In the genomic region with DNA sequence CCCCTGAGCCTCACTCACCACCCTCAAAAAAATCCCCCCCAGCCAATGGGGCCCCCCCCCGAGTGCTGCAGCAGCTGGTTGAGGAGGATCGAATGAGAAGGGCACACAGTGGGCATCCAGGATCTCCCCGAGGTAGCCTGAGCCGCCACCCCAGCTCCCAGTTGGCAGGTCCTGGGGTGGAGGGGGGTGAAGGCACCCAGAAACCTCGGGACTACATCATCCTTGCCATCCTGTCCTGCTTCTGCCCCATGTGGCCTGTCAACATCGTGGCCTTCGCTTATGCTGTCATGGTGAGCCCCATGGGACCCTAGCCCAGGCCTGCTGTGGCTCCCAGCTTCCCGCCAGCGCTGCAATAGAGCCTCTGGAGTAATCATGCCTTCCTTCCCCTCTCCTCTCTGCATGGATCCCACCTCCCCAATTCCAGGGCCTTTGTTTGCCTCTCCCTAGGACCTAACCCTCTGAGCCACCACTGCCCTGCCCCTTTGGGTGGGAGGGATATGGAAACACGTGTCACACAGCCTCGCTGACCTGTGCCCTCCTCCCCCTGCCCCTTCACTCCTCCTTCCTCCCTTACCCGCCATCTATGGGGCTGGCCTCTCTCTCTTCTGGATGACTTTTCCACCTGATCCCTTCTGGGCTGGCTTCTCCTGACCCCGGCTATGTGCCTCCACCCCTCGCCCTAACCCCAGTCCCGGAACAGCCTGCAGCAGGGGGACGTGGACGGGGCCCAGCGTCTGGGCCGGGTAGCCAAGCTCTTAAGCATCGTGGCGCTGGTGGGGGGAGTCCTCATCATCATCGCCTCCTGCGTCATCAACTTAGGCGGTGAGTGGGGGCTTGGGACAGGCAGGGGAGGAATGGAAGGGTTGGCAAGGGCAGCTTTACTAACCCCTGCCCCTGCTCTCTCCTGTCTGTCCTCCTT, we compare ENCODE assay signal across 10 cellular contexts. TPM values are rescaled to one million over a fixed set of nuclear protein-coding genes. Genes with fewer than 3 reads are reported as not detected.
DNase-seq lines count a peak whose midpoint lies in the region; ATAC-seq and TF ChIP-seq lines count a peak whose summit lies in the region.
"Had no signal": no experiment of that assay in that cellular context is flagged by ENCODE, and none has a peak within 500 bp of the region (broad histone marks: within the 10 kb centered on the region; RNA-seq: fewer than 3 reads in every experiment).

No MANE protein-coding gene starts in this region.

- H3K9me3 Mint-ChIP-seq in GM23338: peaks cover 4% of the 10 kb centered on the region; the same call in 2 of the 3 replicates
- no peaks in the 10 kb centered on the region for H3K9me3 Mint-ChIP-seq in central memory CD8-positive, alpha-beta T cell
- H3K9me3 Mint-ChIP-seq in naive thymus-derived CD4-positive, alpha-beta T cell: peaks cover 0 to 7% (median 0%) of the 10 kb centered on the region in 11 donors

- intact Hi-C loops in naive thymus-derived CD4-positive, alpha-beta T cell (cut with micrococcal nuclease): loop anchor here in 1 of 2 donors (10.0 kb wide), 1 partner anchor 219 kb away; no protein-coding TSS in a partner anchor

- peaks cover 66% of the 10 kb centered on the region for H3K4me1 ChIP-seq in GM23338 (ENCODE audit: insufficient read depth)
- peaks cover 42 to 51% of the 10 kb centered on the region in 2 donors for H3K4me1 ChIP-seq in naive thymus-derived CD4-positive, alpha-beta T cell (ENCODE audit: control insufficient read depth in 2 of 2, insufficient read depth in 2 of 2, low read length in 2 of 2)

- no peak for DNase-seq in GM23338 (ENCODE audit: low spot score)
- DNase-seq in central memory CD8-positive, alpha-beta T cell (ENCODE audit: low spot score in 2 of 2): no peak
- DNase-seq in naive thymus-derived CD4-positive, alpha-beta T cell: no peak
- DNase-seq in stimulated activated CD4-positive, alpha-beta T cell treated with anti-CD3 and anti-CD28 coated beads, Interleukin-15, amount 100 ng/mL, for 24 hours: no peak
- no peak for DNase-seq in stimulated activated CD4-positive, alpha-beta T cell treated with anti-CD3 and anti-CD28 coated beads, Interleukin-4, amount 100 ng/mL, for 1 hour
- DNase-seq in Kasumi-1 (lab: John Stamatoyannopoulos, UW): no peak
- DNase-seq in activated CD4-positive, alpha-beta T cell treated with anti-CD3 and anti-CD28 coated beads, Interleukin-2, amount 50 U/mL, for 48 hours: no peak
- DNase-seq: NCI-H1105 had no signal

- H2AFZ ChIP-seq in GM23338: no peak overlapping the region

- no peaks in the 10 kb centered on the region for H3K9me2 ChIP-seq in GM23338 (ENCODE audit: insufficient read depth)

- POLR2A ChIA-PET in naive thymus-derived CD4-positive, alpha-beta T cell (lab: Charles Lee): interaction anchor here (0.6 to 4.0 kb wide), 9 partner anchors 7 to 252 kb away, joined by 3 to 44 read pairs (median 4); a partner anchor contains a TSS

- H3K27ac ChIP-seq in 22Rv1: peak overlapping the region; percentile 100
- H3K27ac ChIP-seq in GM23338 (ENCODE audit: low read depth): no peak overlapping the region
- no peak overlapping the region for H3K27ac ChIP-seq in naive thymus-derived CD4-positive, alpha-beta T cell (ENCODE audit: low read depth, low read length)

- ATAC-seq in GM23338: no peak
- ATAC-seq in central memory CD8-positive, alpha-beta T cell (replicated peaks; ENCODE audit: extremely low read depth, poor library complexity, severe bottlenecking): no peak
- no peak for ATAC-seq in naive thymus-derived CD4-positive, alpha-beta T cell
- ATAC-seq: Right ventricle myocardium inferior had no signal

- no peaks in the 10 kb centered on the region for H3K27me3 ChIP-seq in GM23338 (ENCODE audit: insufficient read depth)
- H3K27me3 ChIP-seq in naive thymus-derived CD4-positive, alpha-beta T cell (ENCODE audit: control insufficient read depth in 2 of 2, insufficient read depth in 2 of 2, low read length in 2 of 2): no peaks in the 10 kb centered on the region

- no peaks in the 10 kb centered on the region for H3K9me3 ChIP-seq in naive thymus-derived CD4-positive, alpha-beta T cell (ENCODE audit: control insufficient read depth in 2 of 3, low read length in 3 of 3)

- peaks cover 38% of the 10 kb centered on the region for H3F3A ChIP-seq in GM23338 (replicated peaks; ENCODE audit: low read depth)

- CTCF ChIA-PET in naive thymus-derived CD4-positive, alpha-beta T cell (lab: Charles Lee): no interaction called here

- H3K4me1 Mint-ChIP-seq in GM23338: peaks cover 56% of the 10 kb centered on the region
- peaks cover 69% of the 10 kb centered on the region for H3K4me1 Mint-ChIP-seq in central memory CD8-positive, alpha-beta T cell
- peaks cover 31 to 75% (median 61%) of the 10 kb centered on the region in 7 donors for H3K4me1 Mint-ChIP-seq in naive thymus-derived CD4-positive, alpha-beta T cell

- H4K20me1 ChIP-seq in GM23338 (replicated peaks; ENCODE audit: insufficient read depth): peaks cover 6% of the 10 kb centered on the region; the same call in 1 of the 2 replicates

- H3K36me3 ChIP-seq in GM23338 (ENCODE audit: insufficient read depth): peaks cover 11% of the 10 kb centered on the region
- H3K36me3 ChIP-seq in naive thymus-derived CD4-positive, alpha-beta T cell (ENCODE audit: control insufficient read depth in 2 of 3, insufficient read depth in 3 of 3, low read length in 3 of 3): peaks cover 0 to 19% (median 4%) of the 10 kb centered on the region in 3 experiments

- H3K36me3 Mint-ChIP-seq in GM23338 (ENCODE audit: low read depth): peaks cover 34% of the 10 kb centered on the region
- peaks cover 26% of the 10 kb centered on the region for H3K36me3 Mint-ChIP-seq in central memory CD8-positive, alpha-beta T cell (ENCODE audit: insufficient read depth)
- H3K36me3 Mint-ChIP-seq in naive thymus-derived CD4-positive, alpha-beta T cell: peaks cover 0 to 29% (median 5%) of the 10 kb centered on the region in 5 donors

- H3K79me2 ChIP-seq in GM23338 (replicated peaks; ENCODE audit: insufficient read depth): peaks cover 26% of the 10 kb centered on the region

- H3K27me3 Mint-ChIP-seq in GM23338 (ENCODE audit: insufficient read depth, low read depth, poor library complexity): peaks cover 37% of the 10 kb centered on the region
- no peaks in the 10 kb centered on the region for H3K27me3 Mint-ChIP-seq in central memory CD8-positive, alpha-beta T cell
- H3K27me3 Mint-ChIP-seq in naive thymus-derived CD4-positive, alpha-beta T cell: peaks cover 0 to 23% (median 0%) of the 10 kb centered on the region in 5 donors

- H3K4me2 ChIP-seq in GM23338: peak overlapping the region; percentile 98

- H3K4me3 Mint-ChIP-seq in GM23338: peak overlapping the region; percentile 96
- peak overlapping the region; percentile 87 for H3K4me3 Mint-ChIP-seq in central memory CD8-positive, alpha-beta T cell
- peak overlapping the region in 9 of 10 donors; percentile 19 to 100 (median 51) for H3K4me3 Mint-ChIP-seq in naive thymus-derived CD4-positive, alpha-beta T cell

- TF ChIP-seq CTCF in 22Rv1 (IDR thresholded peaks at IDR 0.05) (no peak), GM23338 (conservative IDR thresholded peaks at IDR 0.05; ENCODE audit: low read depth in 2 of 2) (no peak)

- H3K27ac Mint-ChIP-seq in GM23338: peak overlapping the region; percentile 70
- peak overlapping the region; percentile 86 for H3K27ac Mint-ChIP-seq in central memory CD8-positive, alpha-beta T cell (ENCODE audit: low read depth)
- H3K27ac Mint-ChIP-seq in naive thymus-derived CD4-positive, alpha-beta T cell: peak overlapping the region in 5 of 9 donors; percentile 48 to 99 (median 65)

- peak overlapping the region; percentile 100 for H3K4me3 ChIP-seq in GM23338
- H3K4me3 ChIP-seq in naive thymus-derived CD4-positive, alpha-beta T cell (ENCODE audit: low read length): no peak overlapping the region

TF ChIP-seq in GM23338, 12 proteins besides CTCF, POLR2A, EP300 and RAD21 (continues in another document):
- no peak for TF ChIP-seq CREB1 (CRISPR knock-in tag; IDR thresholded peaks at IDR 0.05; ENCODE audit: low read depth)
- TF ChIP-seq ZNF331 (CRISPR knock-in tag; IDR thresholded peaks at IDR 0.05; ENCODE audit: low read depth): no peak
- TF ChIP-seq, protein P1, sequence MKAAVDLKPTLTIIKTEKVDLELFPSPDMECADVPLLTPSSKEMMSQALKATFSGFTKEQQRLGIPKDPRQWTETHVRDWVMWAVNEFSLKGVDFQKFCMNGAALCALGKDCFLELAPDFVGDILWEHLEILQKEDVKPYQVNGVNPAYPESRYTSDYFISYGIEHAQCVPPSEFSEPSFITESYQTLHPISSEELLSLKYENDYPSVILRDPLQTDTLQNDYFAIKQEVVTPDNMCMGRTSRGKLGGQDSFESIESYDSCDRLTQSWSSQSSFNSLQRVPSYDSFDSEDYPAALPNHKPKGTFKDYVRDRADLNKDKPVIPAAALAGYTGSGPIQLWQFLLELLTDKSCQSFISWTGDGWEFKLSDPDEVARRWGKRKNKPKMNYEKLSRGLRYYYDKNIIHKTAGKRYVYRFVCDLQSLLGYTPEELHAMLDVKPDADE (IDR thresholded peaks at IDR 0.05): no peak
- TF ChIP-seq EZH2phosphoT487 (IDR thresholded peaks at IDR 0.05; ENCODE audit: unreplicated experiment): no peak
- TF ChIP-seq POLR2AphosphoS5 (IDR thresholded peaks at IDR 0.05; ENCODE audit: low read depth): no peak

RNA-seq across cellular contexts. Expression of a gene that starts 1.9 kb away (rescaled TPM):
- 8.9 and 13.3 TPM in 2 replicates for total RNA-seq in GM23338 (2014; rRNA removed; shearing (Covaris generic))
- polyA plus RNA-seq in GM23338 (2016; fragmentation: Nextera tagmentation; extraction: Ambion mirVana): 13.6 and 16.6 TPM in 2 replicates
- 1 to 10 TPM; 1.9 to 4.6 (median 2.8) TPM for total RNA-seq in naive thymus-derived CD4-positive, alpha-beta T cell
- under 1 TPM in 1 of 2 donors, not detected in 1; 0.07 TPM for polyA plus RNA-seq in naive thymus-derived CD4-positive, alpha-beta T cell

RNA-seq across cellular contexts. Expression of a gene that starts 2.0 kb away (rescaled TPM):
- 59.7 and 67.6 TPM in 2 replicates for total RNA-seq in GM23338 (2014; rRNA removed; shearing (Covaris generic))
- 76.7 and 78.7 TPM in 2 replicates for polyA plus RNA-seq in GM23338 (2016; fragmentation: Nextera tagmentation; extraction: Ambion mirVana)
- 10 to 100 TPM; 17.5 to 42.0 (median 25.7) TPM for total RNA-seq in naive thymus-derived CD4-positive, alpha-beta T cell
- 10 to 100 TPM; 54.0 to 62.6 TPM for polyA plus RNA-seq in naive thymus-derived CD4-positive, alpha-beta T cell

RNA-seq across cellular contexts. Expression of a gene that starts 6.4 kb away (rescaled TPM):
- 2.6 and 3.7 TPM in 2 replicates for total RNA-seq in GM23338 (2014; rRNA removed; shearing (Covaris generic))
- 1.4 and 2.0 TPM in 2 replicates for polyA plus RNA-seq in GM23338 (2016; fragmentation: Nextera tagmentation; extraction: Ambion mirVana)
- 100 to 1,000 TPM; 130 to 221 (median 150) TPM for total RNA-seq in naive thymus-derived CD4-positive, alpha-beta T cell
- 100 to 1,000 TPM; 118 to 183 TPM for polyA plus RNA-seq in naive thymus-derived CD4-positive, alpha-beta T cell

RNA-seq across cellular contexts. Expression of a gene that starts 7.6 kb away (rescaled TPM):
- 181 and 270 TPM in 2 replicates for total RNA-seq in GM23338 (2014; rRNA removed; shearing (Covaris generic))
- polyA plus RNA-seq in GM23338 (2016; fragmentation: Nextera tagmentation; extraction: Ambion mirVana): 155 and 170 TPM in 2 replicates
- 100 to 1,000 TPM; 192 to 424 (median 259) TPM for total RNA-seq in naive thymus-derived CD4-positive, alpha-beta T cell
- polyA plus RNA-seq in naive thymus-derived CD4-positive, alpha-beta T cell: 10 to 100 TPM; 36.9 to 44.5 TPM

RNA-seq across cellular contexts. Expression of a gene that starts 23.4 kb away (rescaled TPM):
- 179 and 192 TPM in 2 replicates for total RNA-seq in GM23338 (2014; rRNA removed; shearing (Covaris generic))
- 110 and 120 TPM in 2 replicates for polyA plus RNA-seq in GM23338 (2016; fragmentation: Nextera tagmentation; extraction: Ambion mirVana)
- 100 to 1,000 TPM in 1 of 5 experiments, 10 to 100 TPM in 4; 62.5 to 141 (median 81.3) TPM for total RNA-seq in naive thymus-derived CD4-positive, alpha-beta T cell
- 10 to 100 TPM; 36.9 to 50.7 TPM for polyA plus RNA-seq in naive thymus-derived CD4-positive, alpha-beta T cell

Comparison
In these comparisons a context has a peak if more than half of its experiments do, and no peak if none do; other contexts are left out.
1. RNA of a gene that starts 6.4 kb away (total RNA-seq): 130 to 221 TPM in naive thymus-derived CD4-positive, alpha-beta T cell; 2.6 to 3.7 TPM in GM23338; every median in the first group is over 10 times any median in the second.
2. Peak in every context shown above with its lines, with median percentiles within 50 percentile points of each other: H3K27ac Mint-ChIP-seq and H3K4me3 Mint-ChIP-seq.